Comparison of ENCODE assay signal across 8 cellular contexts in genomic region chr18:37778417-37779165, GRCh38.
DNase-seq lines count a peak whose midpoint lies in the region; ATAC-seq, FAIRE-seq and TF ChIP-seq lines count a peak whose summit lies in the region.

No MANE protein-coding gene starts in this region.

- no peak overlapping the region for H2AFZ ChIP-seq in OCI-LY1 (ENCODE audit: low read length)
- no peak overlapping the region for H2AFZ ChIP-seq in K562 (ENCODE audit: low read depth, low read length)

- 4% methylated on average over 21 of the region's 21 CpGs for WGBS in K562 (ENCODE audit: insufficient coverage, low coverage, missing lambda C conversion rate)

- DNase-seq in D341Med (ENCODE audit: low spot score) (peak; percentile 94), K562 (ENCODE audit: extremely low read depth in 1 of 4, low spot score in 3 of 4) (peak; percentile 58 to 71 (median 64)), kidney glomerular epithelial cell (lab: John Stamatoyannopoulos, UW) (peak; percentile 32)
- DNase-seq in stimulated activated CD8-positive, alpha-beta memory T cell treated with anti-CD3 and anti-CD28 coated beads, Interleukin-2, amount 100 ng/mL, for 48 hours (ENCODE audit: low read depth in 2 of 2), result peak; percentile 23 to 38
- no peak for DNase-seq in activated effector memory CD4-positive, alpha-beta T cell treated with anti-CD3 and anti-CD28 coated beads, Interleukin-2, amount 50 U/mL, for 16 hours

- H3K4me1 ChIP-seq in OCI-LY1 (ENCODE audit: insufficient read depth, low read length, severe bottlenecking) (no peaks in the 10 kb centered on the region), K562 (replicated peaks in 1 of 2; ENCODE audit: control insufficient read depth in 2 of 2, insufficient read depth in 2 of 2, low read length in 2 of 2) (no peaks in the 10 kb centered on the region; a peak in 1 of 5 replicates)

- FAIRE-seq in K562 (lab: Jason Lieb, UNC), result no peak

- H3K9me2 ChIP-seq in OCI-LY1 (ENCODE audit: low read depth, low read length), result no peaks in the 10 kb centered on the region

- H3K79me2 ChIP-seq in OCI-LY1 (ENCODE audit: insufficient read depth, low read length), result no peaks in the 10 kb centered on the region
- H3K79me2 ChIP-seq in K562 (ENCODE audit: control insufficient read depth, insufficient read depth, low read length), result no peaks in the 10 kb centered on the region

- intact Hi-C loops in K562 (cut with micrococcal nuclease), result no loop called here

- POLR2A ChIA-PET in K562 (lab: Yijun Ruan, JAX), result interaction anchor here (0.7 to 0.8 kb wide), 2 partner anchors 198 to 697 kb away, joined by 3 to 4 read pairs; no protein-coding TSS in a partner anchor

- peak; percentile 96 for ATAC-seq in GM19395 (IDR thresholded peaks at IDR 0.05; ENCODE audit: unreplicated experiment)
- peak; percentile 87 for ATAC-seq in HG03565 (IDR thresholded peaks at IDR 0.05; ENCODE audit: unreplicated experiment)
- ATAC-seq in K562, result peak; percentile 94

- CTCF ChIA-PET in K562 (lab: Yijun Ruan, JAX; ENCODE audit: low intra/inter-chr PET ratio), result no interaction called here

- H3K4me3 ChIP-seq in OCI-LY1 (ENCODE audit: low read depth, low read length, poor library complexity, severe bottlenecking) (no peak overlapping the region), K562 (no peak overlapping the region)

- no peak for TF ChIP-seq POLR2A in K562 (conservative IDR thresholded peaks at IDR 0.05)

- H3K27ac ChIP-seq in OCI-LY1 (ENCODE audit: low read depth, low read length, poor library complexity, severe bottlenecking) (no peak overlapping the region), K562 (ENCODE audit: extremely low read depth, low read depth, low read length) (no peak overlapping the region)

- peak; percentile 86 for TF ChIP-seq CTCF in OCI-LY1 (IDR thresholded peaks at IDR 0.05; ENCODE audit: low read length)
- peak; percentile 61 to 86 (median 61) for TF ChIP-seq CTCF in K562 (IDR thresholded peaks at IDR 0.05 in 2 of 3, conservative IDR thresholded peaks at IDR 0.05 in 1 of 3; ENCODE audit: insufficient read depth in 2 of 3, low read depth in 1 of 3, low read length in 3 of 3)

- H3K36me3 ChIP-seq in OCI-LY1 (ENCODE audit: insufficient read depth, low read length) (no peaks in the 10 kb centered on the region), K562 (ENCODE audit: control insufficient read depth, insufficient read depth, low read length) (no peaks in the 10 kb centered on the region)

- H3K9me3 ChIP-seq in OCI-LY1 (ENCODE audit: low read length) (no peaks in the 10 kb centered on the region), K562 (replicated peaks; ENCODE audit: control insufficient read depth, insufficient read depth, low read depth, low read length) (no peaks in the 10 kb centered on the region)

- no peaks in the 10 kb centered on the region for H3K9me1 ChIP-seq in K562 (ENCODE audit: control insufficient read depth, insufficient read depth, low read length)

- TF ChIP-seq RAD21 in K562 (CRISPR knock-in tag; conservative IDR thresholded peaks at IDR 0.05 in 1 of 2, IDR thresholded peaks at IDR 0.05 in 1 of 2), result peak; percentile 55 to 64

- H4K20me1 ChIP-seq in OCI-LY1 (ENCODE audit: insufficient read depth, low read length), result no peaks in the 10 kb centered on the region
- no peaks in the 10 kb centered on the region for H4K20me1 ChIP-seq in K562 (replicated peaks; ENCODE audit: control insufficient read depth, insufficient read depth, low read length)

- no peaks in the 10 kb centered on the region for H3F3A ChIP-seq in OCI-LY1 (ENCODE audit: insufficient read depth, low read length)

- in situ Hi-C loops in K562 (cut with MboI), result no loop called here

- H3K4me2 ChIP-seq in OCI-LY1 (ENCODE audit: low read length), result no peak overlapping the region
- H3K4me2 ChIP-seq in K562 (ENCODE audit: insufficient read depth, low read length), result no peak overlapping the region

- H3K27me3 ChIP-seq in OCI-LY1 (ENCODE audit: insufficient read depth, low read length) (no peaks in the 10 kb centered on the region), K562 (ENCODE audit: control insufficient read depth in 2 of 2, insufficient read depth in 2 of 2, low read length in 2 of 2) (no peaks in the 10 kb centered on the region)

- H3K9ac ChIP-seq in OCI-LY1 (ENCODE audit: low read length) (no peak overlapping the region), K562 (ENCODE audit: insufficient read depth in 1 of 2, low read depth in 2 of 2, low read length in 2 of 2) (no peak overlapping the region)

- TF ChIP-seq EP300 in K562 (IDR thresholded peaks at IDR 0.05; ENCODE audit: low read length), result no peak

- BruUV-seq in K562 (replicated peaks; lab: Mats Ljungman, UMichigan), result no TSS peak

TF ChIP-seq in K562, 482 proteins besides CTCF, POLR2A, EP300 and RAD21:
- TF ChIP-seq, protein P1, sequence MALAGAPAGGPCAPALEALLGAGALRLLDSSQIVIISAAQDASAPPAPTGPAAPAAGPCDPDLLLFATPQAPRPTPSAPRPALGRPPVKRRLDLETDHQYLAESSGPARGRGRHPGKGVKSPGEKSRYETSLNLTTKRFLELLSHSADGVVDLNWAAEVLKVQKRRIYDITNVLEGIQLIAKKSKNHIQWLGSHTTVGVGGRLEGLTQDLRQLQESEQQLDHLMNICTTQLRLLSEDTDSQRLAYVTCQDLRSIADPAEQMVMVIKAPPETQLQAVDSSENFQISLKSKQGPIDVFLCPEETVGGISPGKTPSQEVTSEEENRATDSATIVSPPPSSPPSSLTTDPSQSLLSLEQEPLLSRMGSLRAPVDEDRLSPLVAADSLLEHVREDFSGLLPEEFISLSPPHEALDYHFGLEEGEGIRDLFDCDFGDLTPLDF (CRISPR knock-in tag; IDR thresholded peaks at IDR 0.05), result no peak
- TF ChIP-seq SUPT5H (IDR thresholded peaks at IDR 0.05), result no peak
- TF ChIP-seq ZFP36 (IDR thresholded peaks at IDR 0.05; ENCODE audit: low read depth, low read length, partially characterized antibody), result peak; percentile 70
- TF ChIP-seq SNRNP70 (optimal IDR thresholded peaks at IDR 0.05; ENCODE audit: low read depth, low read length), result no peak
- TF ChIP-seq BCOR (IDR thresholded peaks at IDR 0.05), result peak; percentile 29; the same call in 1 of the 2 replicates
- TF ChIP-seq RBM22 (IDR thresholded peaks at IDR 0.05; ENCODE audit: low read depth, low read length, poor library complexity, severe bottlenecking), result no peak
- TF ChIP-seq RBM25 (IDR thresholded peaks at IDR 0.05; ENCODE audit: low read depth, low read length, severe bottlenecking), result peak; percentile 58
- no peak for TF ChIP-seq BRD9 (IDR thresholded peaks at IDR 0.05; ENCODE audit: low read depth, partially characterized antibody)
- no peak for TF ChIP-seq MAFF (IDR thresholded peaks at IDR 0.05; ENCODE audit: low read length)
- TF ChIP-seq, protein P2, sequence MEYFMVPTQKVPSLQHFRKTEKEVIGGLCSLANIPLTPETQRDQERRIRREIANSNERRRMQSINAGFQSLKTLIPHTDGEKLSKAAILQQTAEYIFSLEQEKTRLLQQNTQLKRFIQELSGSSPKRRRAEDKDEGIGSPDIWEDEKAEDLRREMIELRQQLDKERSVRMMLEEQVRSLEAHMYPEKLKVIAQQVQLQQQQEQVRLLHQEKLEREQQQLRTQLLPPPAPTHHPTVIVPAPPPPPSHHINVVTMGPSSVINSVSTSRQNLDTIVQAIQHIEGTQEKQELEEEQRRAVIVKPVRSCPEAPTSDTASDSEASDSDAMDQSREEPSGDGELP (CRISPR knock-in tag; IDR thresholded peaks at IDR 0.05; ENCODE audit: borderline replicate concordance), result peak; percentile 20; the same call in 1 of the 2 replicates
- peak; percentile 43 for TF ChIP-seq CTCFL (IDR thresholded peaks at IDR 0.05; ENCODE audit: borderline replicate concordance, insufficient read depth, low read depth, low read length, poor library complexity, severe bottlenecking)
- TF ChIP-seq ASH1L (IDR thresholded peaks at IDR 0.05; ENCODE audit: borderline replicate concordance, low read depth, partially characterized antibody), result no peak
- TF ChIP-seq, protein P3, sequence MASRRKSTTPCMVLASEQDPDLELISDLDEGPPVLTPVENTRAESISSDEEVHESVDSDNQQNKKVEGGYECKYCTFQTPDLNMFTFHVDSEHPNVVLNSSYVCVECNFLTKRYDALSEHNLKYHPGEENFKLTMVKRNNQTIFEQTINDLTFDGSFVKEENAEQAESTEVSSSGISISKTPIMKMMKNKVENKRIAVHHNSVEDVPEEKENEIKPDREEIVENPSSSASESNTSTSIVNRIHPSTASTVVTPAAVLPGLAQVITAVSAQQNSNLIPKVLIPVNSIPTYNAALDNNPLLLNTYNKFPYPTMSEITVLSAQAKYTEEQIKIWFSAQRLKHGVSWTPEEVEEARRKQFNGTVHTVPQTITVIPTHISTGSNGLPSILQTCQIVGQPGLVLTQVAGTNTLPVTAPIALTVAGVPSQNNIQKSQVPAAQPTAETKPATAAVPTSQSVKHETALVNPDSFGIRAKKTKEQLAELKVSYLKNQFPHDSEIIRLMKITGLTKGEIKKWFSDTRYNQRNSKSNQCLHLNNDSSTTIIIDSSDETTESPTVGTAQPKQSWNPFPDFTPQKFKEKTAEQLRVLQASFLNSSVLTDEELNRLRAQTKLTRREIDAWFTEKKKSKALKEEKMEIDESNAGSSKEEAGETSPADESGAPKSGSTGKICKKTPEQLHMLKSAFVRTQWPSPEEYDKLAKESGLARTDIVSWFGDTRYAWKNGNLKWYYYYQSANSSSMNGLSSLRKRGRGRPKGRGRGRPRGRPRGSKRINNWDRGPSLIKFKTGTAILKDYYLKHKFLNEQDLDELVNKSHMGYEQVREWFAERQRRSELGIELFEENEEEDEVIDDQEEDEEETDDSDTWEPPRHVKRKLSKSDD (conservative IDR thresholded peaks at IDR 0.05; ENCODE audit: low read length), result no peak
- peak; percentile 49 for TF ChIP-seq SMC3 (conservative IDR thresholded peaks at IDR 0.05; ENCODE audit: insufficient read depth, low read depth, low read length)
